In the genomic region with DNA sequence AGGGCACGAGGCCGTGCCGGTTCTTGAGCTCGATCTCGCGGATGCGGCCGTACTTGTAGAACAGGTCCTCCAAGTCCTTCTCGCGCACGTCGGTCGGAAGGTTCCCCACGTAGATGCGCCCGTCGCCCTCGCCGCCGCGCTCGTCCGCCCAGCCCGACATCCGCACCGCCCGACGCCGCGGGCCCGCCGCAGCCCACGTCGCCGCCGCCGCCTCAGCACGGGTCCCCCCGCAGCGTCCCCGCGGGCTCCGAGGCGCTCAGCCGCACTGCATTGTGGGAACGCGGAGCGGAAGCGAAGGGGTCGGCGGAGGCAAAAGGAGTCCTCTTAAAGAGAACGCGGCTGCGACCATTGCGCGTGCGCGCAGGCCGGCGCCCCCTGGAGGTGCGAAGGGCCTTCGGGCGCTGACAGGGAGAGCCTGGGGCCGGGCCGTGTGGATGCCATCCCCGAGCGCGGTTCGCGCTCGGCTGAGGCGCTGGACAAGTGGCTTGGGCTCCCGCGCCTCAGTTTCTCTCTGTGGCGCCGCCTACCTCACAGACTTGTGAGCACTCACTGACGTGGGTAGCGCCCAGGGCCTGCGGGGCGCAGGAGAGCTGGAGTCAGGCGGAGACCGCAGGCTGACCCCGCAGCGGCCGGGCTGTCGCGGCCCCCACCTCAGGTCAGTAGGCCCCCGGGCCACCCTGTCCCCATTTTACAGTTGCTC, we compare ENCODE assay signal across 8 cellular contexts. TPM values are rescaled to one million over a fixed set of nuclear protein-coding genes. Genes with fewer than 3 reads are reported as not detected.
DNase-seq lines count a peak whose midpoint lies in the region; TF ChIP-seq lines count a peak whose summit lies in the region.

A gene with protein sequence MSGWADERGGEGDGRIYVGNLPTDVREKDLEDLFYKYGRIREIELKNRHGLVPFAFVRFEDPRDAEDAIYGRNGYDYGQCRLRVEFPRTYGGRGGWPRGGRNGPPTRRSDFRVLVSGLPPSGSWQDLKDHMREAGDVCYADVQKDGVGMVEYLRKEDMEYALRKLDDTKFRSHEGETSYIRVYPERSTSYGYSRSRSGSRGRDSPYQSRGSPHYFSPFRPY (minus strand): TSS at position 299 of the 700 bp plus-strand sequence. CDS start 139 bp downstream, at position 160.

- H3F3A ChIP-seq in neural progenitor cell (ENCODE audit: low read depth), result peaks cover 25% of the 10 kb centered on the region

- peak within 1 kb of the TSS; percentile 74 for H3K27ac Mint-ChIP-seq in neural progenitor cell

- peaks cover 3% of the 10 kb centered on the region for H3K27me3 Mint-ChIP-seq in neural progenitor cell (ENCODE audit: insufficient read depth, low read depth)

- peaks cover 23% of the 10 kb centered on the region for H3K36me3 ChIP-seq in HAP-1 (replicated peaks)
- peaks cover 37% of the 10 kb centered on the region for H3K36me3 ChIP-seq in MG63
- peaks cover under 1% of the 10 kb centered on the region for H3K36me3 ChIP-seq in neural progenitor cell

- DNase-seq in G401 (ENCODE audit: low spot score) (peak; percentile 92), HAP-1 (ENCODE audit: low spot score in 2 of 2) (peak; percentile 97), MG63 (peak; percentile 95), SHP77 treated with DMSO at 0.1 percent for 48 hours (lab: John Stamatoyannopoulos, UW) (peak; percentile 93), activated gamma-delta T cell (lab: John Stamatoyannopoulos, UW) (peak; percentile 98), foreskin fibroblast (peak; percentile 97 to 99), neural progenitor cell (ENCODE audit: low spot score) (peak; percentile 99), stromal cell of bone marrow (ENCODE audit: low read depth) (peak; percentile 90)

- peaks cover 44% of the 10 kb centered on the region for H4K20me1 ChIP-seq in neural progenitor cell (ENCODE audit: low read depth)

- H3K4me1 Mint-ChIP-seq in neural progenitor cell, result peaks cover 46% of the 10 kb centered on the region

- in situ Hi-C loops in G401 (cut with HindIII; ENCODE audit: low sequenced_read_pairs), result no loop called here
- in situ Hi-C loops in HAP-1 (cut with MboI; ENCODE audit: low sequenced_read_pairs), result no loop called here

- H3K27ac ChIP-seq in neural progenitor cell, result peak within 1 kb of the TSS; percentile 32

- peak within 1 kb of the TSS; percentile 89 for H3K4me2 ChIP-seq in neural progenitor cell

- peak within 1 kb of the TSS; percentile 83 for H3K9ac ChIP-seq in neural progenitor cell

- no peaks in the 10 kb centered on the region for H3K9me3 Mint-ChIP-seq in neural progenitor cell

- peaks cover 22% of the 10 kb centered on the region for H3K4me1 ChIP-seq in HAP-1
- H3K4me1 ChIP-seq in neural progenitor cell, result peaks cover 4% of the 10 kb centered on the region

- H3K79me2 ChIP-seq in neural progenitor cell (ENCODE audit: low read depth), result peaks cover 69% of the 10 kb centered on the region

- peak; percentile 93 for TF ChIP-seq CTCF in foreskin fibroblast (IDR thresholded peaks at IDR 0.05; ENCODE audit: low read depth, low read length)
- TF ChIP-seq CTCF in neural progenitor cell (IDR thresholded peaks at IDR 0.05), result peak; percentile 86

- peak within 1 kb of the TSS; percentile 91 for H3K4me3 Mint-ChIP-seq in neural progenitor cell

- no peaks in the 10 kb centered on the region for H3K27me3 ChIP-seq in HAP-1 (ENCODE audit: low read depth)
- H3K27me3 ChIP-seq in MG63, result no peaks in the 10 kb centered on the region
- no peaks in the 10 kb centered on the region for H3K27me3 ChIP-seq in neural progenitor cell

- H3K4me3 ChIP-seq in HAP-1, result peak within 1 kb of the TSS; percentile 79
- H3K4me3 ChIP-seq in MG63, result peak within 1 kb of the TSS; percentile 95
- peak within 1 kb of the TSS; percentile 88 to 92 for H3K4me3 ChIP-seq in foreskin fibroblast (ENCODE audit: low read depth in 1 of 2, low read length in 2 of 2)
- H3K4me3 ChIP-seq in neural progenitor cell, result peak within 1 kb of the TSS; percentile 98

- peaks cover 14% of the 10 kb centered on the region for H3K36me3 Mint-ChIP-seq in neural progenitor cell

- no peaks in the 10 kb centered on the region for H3K9me3 ChIP-seq in HAP-1
- H3K9me3 ChIP-seq in MG63, result no peaks in the 10 kb centered on the region
- no peaks in the 10 kb centered on the region for H3K9me3 ChIP-seq in neural progenitor cell (ENCODE audit: low read depth)

- H2AFZ ChIP-seq in neural progenitor cell (replicated peaks), result peak within 1 kb of the TSS; percentile 88

RNA-seq across cellular contexts. Expression of the gene that starts here (rescaled TPM):
- 338 and 491 TPM in 2 replicates for total RNA-seq in G401 (2014; rRNA removed; shearing (Covaris generic))
- total RNA-seq in MG63 (2014; rRNA removed; shearing (Covaris generic); ENCODE audit: low replicate concordance), result 332 and 366 TPM in 2 replicates
- 257 and 273 TPM in 2 replicates for total RNA-seq in neural progenitor cell (ENCODE audit: low replicate concordance)

Comparison
In these comparisons a context has a peak if more than half of its experiments do, and no peak if none do; other contexts are left out.
1. Peak in every context shown above with its lines: DNase-seq, H3K4me3 ChIP-seq and H3K27ac ChIP-seq.